In genomic region chr7:93178213-93178612, GRCh38 we compare ENCODE assay signal across 11 cellular contexts. TPM values are rescaled to one million over a fixed set of nuclear protein-coding genes. Genes with fewer than 3 reads are reported as not detected.
A peak's percentile ranks its signal among the peaks of the same experiment; 100 is the strongest.
DNase-seq lines count a peak whose midpoint lies in the region; ATAC-seq and TF ChIP-seq lines count a peak whose summit lies in the region.
"Had no signal": no experiment of that assay in that cellular context is flagged by ENCODE, and none has a peak within 500 bp of the region (broad histone marks: within the 10 kb centered on the region; RNA-seq: fewer than 3 reads in every experiment).

No MANE protein-coding gene starts in this region.

- H3K27me3 ChIP-seq in dorsolateral prefrontal cortex, result peaks cover 0 to 7% (median 0%) of the 10 kb centered on the region in 45 donors
- no peaks in the 10 kb centered on the region for H3K27me3 ChIP-seq in upper lobe of right lung
- H3K27me3 ChIP-seq in H7 (ENCODE audit: control insufficient read depth, insufficient read depth, low read length), result no peaks in the 10 kb centered on the region
- H3K27me3 ChIP-seq: BLaER1 treated with 17β-estradiol and CSF1 and Interleukin-3, amounts not matched to agents 10 nM and 100 nM had no signal

- H3K36me3 Mint-ChIP-seq in activated CD8-positive, alpha-beta T cell treated with anti-CD3 and anti-CD28 coated beads for 36 hours (ENCODE audit: low read depth), result no peaks in the 10 kb centered on the region
- no peaks in the 10 kb centered on the region for H3K36me3 Mint-ChIP-seq in activated CD8-positive, alpha-beta T cell treated with anti-CD3 and anti-CD28 coated beads, Interleukin-2, amount 10 ng/mL, durations not matched to agents 7 days and 5 days (ENCODE audit: low read depth)
- no peaks in the 10 kb centered on the region for H3K36me3 Mint-ChIP-seq in activated T-helper 1 cell treated with anti-CD3 and anti-CD28 coated beads, Interleukin-12 subunit alpha, Interleukin-12 subunit beta, Interleukin-2, Interleukin-4 antibody, amounts not matched to agents 30 ng/mL and 10 ng/mL and 1 ng/mL, durations not matched to agents 14 hours and 24 hours and 36 hours (ENCODE audit: low read depth)

- CTCF ChIA-PET in activated CD8-positive, alpha-beta T cell treated with anti-CD3 and anti-CD28 coated beads for 36 hours (lab: Charles Lee), result interaction anchor here (1.2 to 2.7 kb wide), 3 partner anchors 34 to 51 kb away, joined by 3 to 10 read pairs (median 3); no protein-coding TSS in a partner anchor
- CTCF ChIA-PET in activated CD8-positive, alpha-beta T cell treated with anti-CD3 and anti-CD28 coated beads, Interleukin-2, amount 10 ng/mL, durations not matched to agents 7 days and 5 days (lab: Charles Lee), result no interaction called here

- H3K27me3 Mint-ChIP-seq in activated CD8-positive, alpha-beta T cell treated with anti-CD3 and anti-CD28 coated beads for 36 hours, result peaks cover 12% of the 10 kb centered on the region
- H3K27me3 Mint-ChIP-seq in activated CD8-positive, alpha-beta T cell treated with anti-CD3 and anti-CD28 coated beads, Interleukin-2, amount 10 ng/mL, durations not matched to agents 7 days and 5 days (ENCODE audit: low read depth), result peaks cover 29% of the 10 kb centered on the region
- H3K27me3 Mint-ChIP-seq in activated T-helper 1 cell treated with anti-CD3 and anti-CD28 coated beads, Interleukin-12 subunit alpha, Interleukin-12 subunit beta, Interleukin-2, Interleukin-4 antibody, amounts not matched to agents 30 ng/mL and 10 ng/mL and 1 ng/mL, durations not matched to agents 14 hours and 24 hours and 36 hours (ENCODE audit: insufficient read depth), result peaks cover 24% of the 10 kb centered on the region

- H3K27ac ChIP-seq in dorsolateral prefrontal cortex (no peak overlapping the region), upper lobe of right lung (no peak overlapping the region)
- H3K27ac ChIP-seq: BLaER1 treated with 17β-estradiol and CSF1 and Interleukin-3, amounts not matched to agents 10 nM and 100 nM; HL-60; lower lobe of right lung had no signal

- H3K4me1 ChIP-seq in upper lobe of right lung, result no peaks in the 10 kb centered on the region
- H3K4me1 ChIP-seq: BLaER1 treated with 17β-estradiol and CSF1 and Interleukin-3, amounts not matched to agents 10 nM and 100 nM; lower lobe of right lung had no signal

- DNase-seq in activated CD8-positive, alpha-beta T cell treated with anti-CD3 and anti-CD28 coated beads for 36 hours, result no peak
- DNase-seq in activated CD8-positive, alpha-beta T cell treated with anti-CD3 and anti-CD28 coated beads, Interleukin-2, amount 10 ng/mL, durations not matched to agents 7 days and 5 days, result no peak
- DNase-seq in NCI-H526 (lab: John Stamatoyannopoulos, UW) (peak; percentile 58 to 59), dorsolateral prefrontal cortex (no peak), upper lobe of right lung (no peak), H7 (no peak)
- DNase-seq in activated T-helper 1 cell treated with anti-CD3 and anti-CD28 coated beads, Interleukin-12 subunit alpha, Interleukin-12 subunit beta, Interleukin-2, Interleukin-4 antibody, amounts not matched to agents 30 ng/mL and 10 ng/mL and 1 ng/mL, durations not matched to agents 14 hours and 24 hours and 36 hours (ENCODE audit: low spot score), result no peak
- DNase-seq: lower lobe of right lung had no signal

- no peak overlapping the region for H3K27ac Mint-ChIP-seq in activated CD8-positive, alpha-beta T cell treated with anti-CD3 and anti-CD28 coated beads for 36 hours
- H3K27ac Mint-ChIP-seq in activated CD8-positive, alpha-beta T cell treated with anti-CD3 and anti-CD28 coated beads, Interleukin-2, amount 10 ng/mL, durations not matched to agents 7 days and 5 days, result no peak overlapping the region
- no peak overlapping the region for H3K27ac Mint-ChIP-seq in activated T-helper 1 cell treated with anti-CD3 and anti-CD28 coated beads, Interleukin-12 subunit alpha, Interleukin-12 subunit beta, Interleukin-2, Interleukin-4 antibody, amounts not matched to agents 30 ng/mL and 10 ng/mL and 1 ng/mL, durations not matched to agents 14 hours and 24 hours and 36 hours

- H3K4me3 ChIP-seq in dorsolateral prefrontal cortex, result no peak overlapping the region
- no peak overlapping the region for H3K4me3 ChIP-seq in upper lobe of right lung
- no peak overlapping the region for H3K4me3 ChIP-seq in H7 (ENCODE audit: insufficient read depth, low read depth, low read length)
- H3K4me3 ChIP-seq: BLaER1 treated with 17β-estradiol and CSF1 and Interleukin-3, amounts not matched to agents 10 nM and 100 nM; lower lobe of right lung had no signal

- intact Hi-C loops in activated CD8-positive, alpha-beta T cell treated with anti-CD3 and anti-CD28 coated beads for 36 hours (cut with micrococcal nuclease), result no loop called here
- intact Hi-C loops in dorsolateral prefrontal cortex (cut with DNase I), result no loop called here
- intact Hi-C loops in upper lobe of right lung (cut with DNase I), result no loop called here
- intact Hi-C loops in activated T-helper 1 cell treated with anti-CD3 and anti-CD28 coated beads, Interleukin-12 subunit alpha, Interleukin-12 subunit beta, Interleukin-2, Interleukin-4 antibody, amounts not matched to agents 30 ng/mL and 10 ng/mL and 1 ng/mL, durations not matched to agents 14 hours and 24 hours and 36 hours (cut with micrococcal nuclease), result no loop called here

- POLR2A ChIA-PET in activated CD8-positive, alpha-beta T cell treated with anti-CD3 and anti-CD28 coated beads for 36 hours (lab: Charles Lee), result no interaction called here
- POLR2A ChIA-PET in activated CD8-positive, alpha-beta T cell treated with anti-CD3 and anti-CD28 coated beads, Interleukin-2, amount 10 ng/mL, durations not matched to agents 7 days and 5 days (lab: Charles Lee), result no interaction called here

- no peaks in the 10 kb centered on the region for H3K9me3 Mint-ChIP-seq in activated CD8-positive, alpha-beta T cell treated with anti-CD3 and anti-CD28 coated beads for 36 hours
- no peaks in the 10 kb centered on the region for H3K9me3 Mint-ChIP-seq in activated CD8-positive, alpha-beta T cell treated with anti-CD3 and anti-CD28 coated beads, Interleukin-2, amount 10 ng/mL, durations not matched to agents 7 days and 5 days (ENCODE audit: insufficient read depth)
- no peaks in the 10 kb centered on the region for H3K9me3 Mint-ChIP-seq in activated T-helper 1 cell treated with anti-CD3 and anti-CD28 coated beads, Interleukin-12 subunit alpha, Interleukin-12 subunit beta, Interleukin-2, Interleukin-4 antibody, amounts not matched to agents 30 ng/mL and 10 ng/mL and 1 ng/mL, durations not matched to agents 14 hours and 24 hours and 36 hours

- peak; percentile 39 for TF ChIP-seq CTCF in activated CD8-positive, alpha-beta T cell treated with anti-CD3 and anti-CD28 coated beads for 36 hours (IDR thresholded peaks at IDR 0.05)
- TF ChIP-seq CTCF in dorsolateral prefrontal cortex (IDR thresholded peaks at IDR 0.05 in 54 of 56, conservative IDR thresholded peaks at IDR 0.05 in 2 of 56; ENCODE audit: low read depth in 1 of 56, partially characterized antibody in 56 of 56) (peak in 45 of 56 donors; percentile 6 to 60 (median 30)), upper lobe of right lung (IDR thresholded peaks at IDR 0.05) (peak; percentile 13)

- ATAC-seq in activated CD8-positive, alpha-beta T cell treated with anti-CD3 and anti-CD28 coated beads for 36 hours, result no peak
- no peak for ATAC-seq in activated CD8-positive, alpha-beta T cell treated with anti-CD3 and anti-CD28 coated beads, Interleukin-2, amount 10 ng/mL, durations not matched to agents 7 days and 5 days
- ATAC-seq in upper lobe of right lung (peak; percentile 48), GM19452 (IDR thresholded peaks at IDR 0.05; ENCODE audit: unreplicated experiment) (no peak)
- ATAC-seq: lower lobe of right lung had no signal

- no peaks in the 10 kb centered on the region for H3K9me3 ChIP-seq in upper lobe of right lung
- H3K9me3 ChIP-seq: lower lobe of right lung had no signal

- no peak overlapping the region for H3K4me3 Mint-ChIP-seq in activated CD8-positive, alpha-beta T cell treated with anti-CD3 and anti-CD28 coated beads for 36 hours
- no peak overlapping the region for H3K4me3 Mint-ChIP-seq in activated CD8-positive, alpha-beta T cell treated with anti-CD3 and anti-CD28 coated beads, Interleukin-2, amount 10 ng/mL, durations not matched to agents 7 days and 5 days
- no peak overlapping the region for H3K4me3 Mint-ChIP-seq in activated T-helper 1 cell treated with anti-CD3 and anti-CD28 coated beads, Interleukin-12 subunit alpha, Interleukin-12 subunit beta, Interleukin-2, Interleukin-4 antibody, amounts not matched to agents 30 ng/mL and 10 ng/mL and 1 ng/mL, durations not matched to agents 14 hours and 24 hours and 36 hours

- H3K4me1 Mint-ChIP-seq in activated CD8-positive, alpha-beta T cell treated with anti-CD3 and anti-CD28 coated beads for 36 hours (ENCODE audit: low read depth), result no peaks in the 10 kb centered on the region
- no peaks in the 10 kb centered on the region for H3K4me1 Mint-ChIP-seq in activated CD8-positive, alpha-beta T cell treated with anti-CD3 and anti-CD28 coated beads, Interleukin-2, amount 10 ng/mL, durations not matched to agents 7 days and 5 days (ENCODE audit: low read depth)
- no peaks in the 10 kb centered on the region for H3K4me1 Mint-ChIP-seq in activated T-helper 1 cell treated with anti-CD3 and anti-CD28 coated beads, Interleukin-12 subunit alpha, Interleukin-12 subunit beta, Interleukin-2, Interleukin-4 antibody, amounts not matched to agents 30 ng/mL and 10 ng/mL and 1 ng/mL, durations not matched to agents 14 hours and 24 hours and 36 hours (ENCODE audit: low read depth)

- H3K36me3 ChIP-seq in upper lobe of right lung, result no peaks in the 10 kb centered on the region
- no peaks in the 10 kb centered on the region for H3K36me3 ChIP-seq in H7 (replicated peaks; ENCODE audit: control insufficient read depth, insufficient read depth, low read length)
- H3K36me3 ChIP-seq: BLaER1 treated with 17β-estradiol and CSF1 and Interleukin-3, amounts not matched to agents 10 nM and 100 nM; lower lobe of right lung had no signal

RNA-seq across cellular contexts. Expression of gene SAMD9L, which starts 30.0 kb away (rescaled TPM):
- total RNA-seq in activated CD8-positive, alpha-beta T cell treated with anti-CD3 and anti-CD28 coated beads for 36 hours, result 10 to 100 TPM; 13.1 to 13.6 TPM
- total RNA-seq in activated CD8-positive, alpha-beta T cell treated with anti-CD3 and anti-CD28 coated beads, Interleukin-2, amount 10 ng/mL, durations not matched to agents 7 days and 5 days, result 100 to 1,000 TPM; 102 to 109 TPM
- total RNA-seq in dorsolateral prefrontal cortex, result 10 to 100 TPM in 8 of 120 experiments, 1 to 10 TPM in 112; 2.0 to 22.0 (median 5.6) TPM
- 46.5 TPM for total RNA-seq in upper lobe of right lung
- not detected in 2 replicates for total RNA-seq in H7 (2014; rRNA removed; shearing (Covaris generic))
- 17.2 and 22.4 TPM in 2 replicates for total RNA-seq in activated T-helper 1 cell treated with anti-CD3 and anti-CD28 coated beads, Interleukin-12 subunit alpha, Interleukin-12 subunit beta, Interleukin-2, Interleukin-4 antibody, amounts not matched to agents 30 ng/mL and 10 ng/mL and 1 ng/mL, durations not matched to agents 14 hours and 24 hours and 36 hours

RNA-seq across cellular contexts. Expression of gene HEPACAM2, which starts 48.1 kb away (rescaled TPM):
- total RNA-seq in activated CD8-positive, alpha-beta T cell treated with anti-CD3 and anti-CD28 coated beads for 36 hours, result not detected
- total RNA-seq in activated CD8-positive, alpha-beta T cell treated with anti-CD3 and anti-CD28 coated beads, Interleukin-2, amount 10 ng/mL, durations not matched to agents 7 days and 5 days, result not detected
- total RNA-seq in dorsolateral prefrontal cortex, result under 1 TPM in 38 of 120 experiments, not detected in 82; 0.21 to 0.88 (median 0.37) TPM
- total RNA-seq in upper lobe of right lung, result not detected
- total RNA-seq in H7 (2014; rRNA removed; shearing (Covaris generic)), result not detected in 2 replicates
- not detected in 2 replicates for total RNA-seq in activated T-helper 1 cell treated with anti-CD3 and anti-CD28 coated beads, Interleukin-12 subunit alpha, Interleukin-12 subunit beta, Interleukin-2, Interleukin-4 antibody, amounts not matched to agents 30 ng/mL and 10 ng/mL and 1 ng/mL, durations not matched to agents 14 hours and 24 hours and 36 hours

RNA-seq across cellular contexts. Expression of gene VPS50, which starts 54.0 kb away (rescaled TPM):
- total RNA-seq in activated CD8-positive, alpha-beta T cell treated with anti-CD3 and anti-CD28 coated beads for 36 hours, result 10 to 100 TPM; 15.5 to 18.5 TPM
- 10 to 100 TPM; 19.3 to 22.1 TPM for total RNA-seq in activated CD8-positive, alpha-beta T cell treated with anti-CD3 and anti-CD28 coated beads, Interleukin-2, amount 10 ng/mL, durations not matched to agents 7 days and 5 days
- total RNA-seq in dorsolateral prefrontal cortex (10 to 100 TPM; 37.5 to 82.2 (median 61.8) TPM), upper lobe of right lung (30.2 TPM)
- 10.4 and 11.0 TPM in 2 replicates for total RNA-seq in H7 (2014; rRNA removed; shearing (Covaris generic))
- total RNA-seq in activated T-helper 1 cell treated with anti-CD3 and anti-CD28 coated beads, Interleukin-12 subunit alpha, Interleukin-12 subunit beta, Interleukin-2, Interleukin-4 antibody, amounts not matched to agents 30 ng/mL and 10 ng/mL and 1 ng/mL, durations not matched to agents 14 hours and 24 hours and 36 hours, result 16.7 and 17.0 TPM in 2 replicates

Comparison
In these comparisons a context has a peak if more than half of its experiments do, and no peak if none do; other contexts are left out.
1. DNase-seq: peak in NCI-H526 (2 of 2); none in activated CD8-positive, alpha-beta T cell treated with anti-CD3 and anti-CD28 coated beads for 36 hours (single experiment), activated CD8-positive, alpha-beta T cell treated with anti-CD3 and anti-CD28 coated beads, Interleukin-2, amount 10 ng/mL, durations not matched to agents 7 days and 5 days (single experiment), dorsolateral prefrontal cortex (0 of 10), upper lobe of right lung (single experiment), H7 (single experiment) and activated T-helper 1 cell treated with anti-CD3 and anti-CD28 coated beads, Interleukin-12 subunit alpha, Interleukin-12 subunit beta, Interleukin-2, Interleukin-4 antibody, amounts not matched to agents 30 ng/mL and 10 ng/mL and 1 ng/mL, durations not matched to agents 14 hours and 24 hours and 36 hours (single experiment).
2. Peak in every context shown above with its lines, with median percentiles within 50 percentile points of each other: CTCF ChIP-seq.